ENCODE assay signal across 8 cellular contexts in genomic region chr16:30395155-30395991, GRCh38. TPM values are rescaled to one million over a fixed set of nuclear protein-coding genes. Genes with fewer than 3 reads are reported as not detected.
DNase-seq lines count a peak whose midpoint lies in the region; ATAC-seq lines count a peak whose summit lies in the region.

TSS of gene ZNF48 (plus strand) at chr16:30395420. CDS start at chr16:30395795, 375 bp downstream.

- peaks cover 37% of the 10 kb centered on the region for H3K4me1 Mint-ChIP-seq in activated CD4-positive, alpha-beta memory T cell treated with anti-CD3 and anti-CD28 coated beads, Interleukin-2, amount 10 ng/mL, durations not matched to agents 7 days and 5 days
- peaks cover 45% of the 10 kb centered on the region for H3K4me1 Mint-ChIP-seq in stimulated activated effector memory CD8-positive, alpha-beta T cell treated with anti-CD3 and anti-CD28 coated beads, Interleukin-12 subunit alpha, Interleukin-12 subunit beta, amount 100 ng/mL, for 72 hours

- peaks cover 5% of the 10 kb centered on the region for H3K4me1 ChIP-seq in endocrine pancreas (ENCODE audit: control insufficient read depth, insufficient read depth, low read length)

- POLR2A ChIA-PET in activated CD4-positive, alpha-beta memory T cell treated with anti-CD3 and anti-CD28 coated beads, Interleukin-2, amount 10 ng/mL, durations not matched to agents 7 days and 5 days (lab: Charles Lee): interaction anchor here (1.0 to 5.6 kb wide), 13 partner anchors 9 to 139 kb away, joined by 3 to 64 read pairs (median 5); partner anchors contain the start of genes SEPTIN1 and ZNF771

- H3K4me3 Mint-ChIP-seq in activated CD4-positive, alpha-beta memory T cell treated with anti-CD3 and anti-CD28 coated beads, Interleukin-2, amount 10 ng/mL, durations not matched to agents 7 days and 5 days: peak within 1 kb of the TSS; percentile 84
- H3K4me3 Mint-ChIP-seq in stimulated activated effector memory CD8-positive, alpha-beta T cell treated with anti-CD3 and anti-CD28 coated beads, Interleukin-12 subunit alpha, Interleukin-12 subunit beta, amount 100 ng/mL, for 72 hours: peak within 1 kb of the TSS; percentile 83

- H3K9me3 ChIP-seq in endocrine pancreas (ENCODE audit: control insufficient read depth, low read length): no peaks in the 10 kb centered on the region

- H3K27ac Mint-ChIP-seq in activated CD4-positive, alpha-beta memory T cell treated with anti-CD3 and anti-CD28 coated beads, Interleukin-2, amount 10 ng/mL, durations not matched to agents 7 days and 5 days: peak within 1 kb of the TSS; percentile 63
- H3K27ac Mint-ChIP-seq in stimulated activated effector memory CD8-positive, alpha-beta T cell treated with anti-CD3 and anti-CD28 coated beads, Interleukin-12 subunit alpha, Interleukin-12 subunit beta, amount 100 ng/mL, for 72 hours: peak within 1 kb of the TSS; percentile 93

- H3K27me3 Mint-ChIP-seq in activated CD4-positive, alpha-beta memory T cell treated with anti-CD3 and anti-CD28 coated beads, Interleukin-2, amount 10 ng/mL, durations not matched to agents 7 days and 5 days: no peaks in the 10 kb centered on the region

- peak within 1 kb of the TSS; percentile 95 for H3K9ac ChIP-seq in endocrine pancreas (ENCODE audit: control insufficient read depth, insufficient read depth, low read length)

- ATAC-seq in GM19043 (IDR thresholded peaks at IDR 0.05; ENCODE audit: low read depth, unreplicated experiment) (peak; percentile 57), HG03520 (IDR thresholded peaks at IDR 0.05; ENCODE audit: unreplicated experiment) (peak; percentile 36)
- peak; percentile 75 for ATAC-seq in stimulated activated effector memory CD8-positive, alpha-beta T cell treated with anti-CD3 and anti-CD28 coated beads, Interleukin-12 subunit alpha, Interleukin-12 subunit beta, amount 100 ng/mL, for 72 hours

- no peaks in the 10 kb centered on the region for H3K36me3 ChIP-seq in endocrine pancreas (ENCODE audit: control insufficient read depth, insufficient read depth, low read length)

- peak within 1 kb of the TSS; percentile 94 for H3K4me3 ChIP-seq in endocrine pancreas (ENCODE audit: control insufficient read depth, insufficient read depth, low read length)

- CTCF ChIA-PET in activated CD4-positive, alpha-beta memory T cell treated with anti-CD3 and anti-CD28 coated beads, Interleukin-2, amount 10 ng/mL, durations not matched to agents 7 days and 5 days (lab: Charles Lee): interaction anchor here (1.0 to 2.6 kb wide), 10 partner anchors 12 to 34 kb away, joined by 3 to 17 read pairs (median 6); partner anchors contain the start of genes DCTPP1, SEPTIN1 and ZNF771

- DNase-seq in C1 segment of cervical spinal cord (lab: John Stamatoyannopoulos, UW): peak in 13 of 14 donors; percentile 42 to 92 (median 76)
- peak; percentile 95 for DNase-seq in NCI-H748 (lab: John Stamatoyannopoulos, UW; ENCODE audit: unreplicated experiment)
- peak; percentile 59 for DNase-seq in activated CD4-positive, alpha-beta memory T cell treated with anti-CD3 and anti-CD28 coated beads, Interleukin-2, amount 10 ng/mL, durations not matched to agents 7 days and 5 days
- DNase-seq in lung microvascular endothelial cell (ENCODE audit: low read depth in 2 of 2): peak; percentile 93 to 96
- DNase-seq in stimulated activated effector memory CD8-positive, alpha-beta T cell treated with anti-CD3 and anti-CD28 coated beads, Interleukin-12 subunit alpha, Interleukin-12 subunit beta, amount 100 ng/mL, for 72 hours (ENCODE audit: low spot score in 2 of 2): peak; percentile 53 to 82

- H3K9me3 Mint-ChIP-seq in activated CD4-positive, alpha-beta memory T cell treated with anti-CD3 and anti-CD28 coated beads, Interleukin-2, amount 10 ng/mL, durations not matched to agents 7 days and 5 days: no peaks in the 10 kb centered on the region
- no peaks in the 10 kb centered on the region for H3K9me3 Mint-ChIP-seq in stimulated activated effector memory CD8-positive, alpha-beta T cell treated with anti-CD3 and anti-CD28 coated beads, Interleukin-12 subunit alpha, Interleukin-12 subunit beta, amount 100 ng/mL, for 72 hours

- H3K27me3 ChIP-seq in endocrine pancreas (ENCODE audit: control insufficient read depth, insufficient read depth, low read length): no peaks in the 10 kb centered on the region

- H3K36me3 Mint-ChIP-seq in activated CD4-positive, alpha-beta memory T cell treated with anti-CD3 and anti-CD28 coated beads, Interleukin-2, amount 10 ng/mL, durations not matched to agents 7 days and 5 days (ENCODE audit: low read depth): peaks cover 20% of the 10 kb centered on the region
- H3K36me3 Mint-ChIP-seq in stimulated activated effector memory CD8-positive, alpha-beta T cell treated with anti-CD3 and anti-CD28 coated beads, Interleukin-12 subunit alpha, Interleukin-12 subunit beta, amount 100 ng/mL, for 72 hours: peaks cover 35% of the 10 kb centered on the region

RNA-seq across cellular contexts. Expression of gene ZNF48, which starts in this region (rescaled TPM):
- 10 to 100 TPM; 14.2 to 14.5 TPM for total RNA-seq in activated CD4-positive, alpha-beta memory T cell treated with anti-CD3 and anti-CD28 coated beads, Interleukin-2, amount 10 ng/mL, durations not matched to agents 7 days and 5 days
- 11.1 and 11.6 TPM in 2 replicates for total RNA-seq in lung microvascular endothelial cell

Comparison
In these comparisons a context has a peak if more than half of its experiments do, and no peak if none do; other contexts are left out.
1. Peak in every context shown above with its lines: DNase-seq, ATAC-seq and H3K4me3 ChIP-seq.